8 cellular contexts compared by ENCODE assay signal in genomic region chr5:136058031-136058971, GRCh38. TPM values are rescaled to one million over a fixed set of nuclear protein-coding genes. Genes with fewer than 3 reads are reported as not detected.
DNase-seq lines count a peak whose midpoint lies in the region; ATAC-seq and TF ChIP-seq lines count a peak whose summit lies in the region.

No MANE protein-coding gene starts in this region.

- DNase-seq in GM04503 (ENCODE audit: low read depth) = peak; percentile 96
- peak; percentile 71 to 79 for DNase-seq in SHP77 (lab: John Stamatoyannopoulos, UW)
- DNase-seq in foreskin keratinocyte = no peak
- DNase-seq in renal cortical epithelial cell (ENCODE audit: low read depth) = peak; percentile 89
- DNase-seq in activated CD4-positive, alpha-beta T cell treated with anti-CD3 and anti-CD28 coated beads for 1 hour = no peak

- H3K27me3 ChIP-seq in foreskin keratinocyte = peaks cover 5% of the 10 kb centered on the region

- TF ChIP-seq CTCF in foreskin keratinocyte (conservative IDR thresholded peaks at IDR 0.05) = peak; percentile 62

- peaks cover 7% of the 10 kb centered on the region for H3K4me1 ChIP-seq in foreskin keratinocyte

- H3K27ac ChIP-seq in foreskin keratinocyte = no peak overlapping the region

- ATAC-seq in foreskin keratinocyte = peak; percentile 10
- ATAC-seq in HG02852 (IDR thresholded peaks at IDR 0.05; ENCODE audit: unreplicated experiment) = no peak
- no peak for ATAC-seq in HG03045 (IDR thresholded peaks at IDR 0.05; ENCODE audit: unreplicated experiment)
- ATAC-seq in GM18517 (IDR thresholded peaks at IDR 0.05; ENCODE audit: unreplicated experiment) = no peak

RNA-seq across cellular contexts. Expression of gene TGFBI, which starts 29.5 kb away (rescaled TPM):
- total RNA-seq in foreskin keratinocyte (86.9 and 143 TPM in 2 replicates), renal cortical epithelial cell (468 and 692 TPM in 2 replicates)
- 77.4 and 131 TPM in 2 replicates for polyA plus RNA-seq in foreskin keratinocyte

Comparison
In these comparisons a context has a peak if more than half of its experiments do, and no peak if none do; other contexts are left out.
1. DNase-seq: peak in GM04503 (single experiment), SHP77 (2 of 2) and renal cortical epithelial cell (single experiment); none in foreskin keratinocyte (0 of 2) and activated CD4-positive, alpha-beta T cell treated with anti-CD3 and anti-CD28 coated beads for 1 hour (single experiment).